Comparison of ENCODE assay signal across 8 cellular contexts in the genomic region with DNA sequence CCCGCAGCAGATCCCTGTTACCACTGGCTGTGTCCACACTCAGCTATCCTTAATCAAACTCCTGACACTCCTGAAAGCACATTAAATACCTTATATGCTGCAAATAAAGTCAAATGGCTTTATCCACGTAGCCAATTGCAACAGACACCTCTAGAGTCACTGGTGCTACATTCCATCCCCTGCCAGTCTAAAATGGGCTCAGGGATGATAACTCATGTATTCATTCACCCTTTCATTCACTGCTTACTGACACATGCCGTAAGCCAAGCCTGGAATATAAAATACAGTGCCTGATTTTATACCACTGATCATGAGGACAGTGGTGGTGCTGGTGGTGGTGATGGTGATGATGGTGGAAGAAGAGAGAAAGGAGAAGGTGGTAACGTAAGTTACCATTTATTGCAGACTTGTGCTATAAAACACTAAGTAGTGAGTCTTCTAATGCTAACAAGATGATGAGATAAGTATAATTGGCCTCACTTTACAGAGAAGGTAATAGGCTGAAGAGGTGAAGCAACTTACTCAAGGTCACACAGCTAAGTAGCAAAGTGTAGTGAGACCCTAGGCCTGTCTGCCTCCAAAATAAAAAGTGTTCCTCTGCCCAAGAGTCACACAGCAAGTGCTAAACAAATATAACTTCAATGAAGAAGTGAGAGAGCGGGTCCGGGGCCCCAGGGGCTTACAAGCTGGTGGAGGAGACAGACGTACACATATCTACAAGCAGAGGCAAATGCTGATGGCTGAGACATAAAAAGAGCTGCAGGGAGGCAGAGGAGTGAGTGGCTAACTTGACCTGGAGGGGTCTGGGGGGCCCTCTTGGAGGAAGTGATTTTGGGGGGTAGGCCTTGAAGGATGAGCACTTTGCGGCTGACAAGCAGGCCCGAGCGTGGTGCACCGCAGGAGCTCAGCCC. TPM values are rescaled to one million over a fixed set of nuclear protein-coding genes. Genes with fewer than 3 reads are reported as not detected.
DNase-seq lines count a peak whose midpoint lies in the region; ATAC-seq and TF ChIP-seq lines count a peak whose summit lies in the region.

No MANE protein-coding gene starts in this region.

- no peak for ATAC-seq in memory B cell (ENCODE audit: low read depth)
- ATAC-seq in left colon = no peak
- no peak for ATAC-seq in GM19397 (IDR thresholded peaks at IDR 0.05; ENCODE audit: unreplicated experiment)

- no peaks in the 10 kb centered on the region for H3K27me3 Mint-ChIP-seq in activated naive CD4-positive, alpha-beta T cell treated with anti-CD3 and anti-CD28 coated beads, Interleukin-2, amount 50 U/mL, for 24 hours
- peaks cover 5% of the 10 kb centered on the region for H3K27me3 Mint-ChIP-seq in memory B cell

- TF ChIP-seq CTCF in astrocyte of the cerebellum (IDR thresholded peaks at IDR 0.05; ENCODE audit: low read depth, low read length, missing control alignments) = no peak

- H3K4me3 Mint-ChIP-seq in activated naive CD4-positive, alpha-beta T cell treated with anti-CD3 and anti-CD28 coated beads, Interleukin-2, amount 50 U/mL, for 24 hours = peak overlapping the region; percentile 96
- H3K4me3 Mint-ChIP-seq in memory B cell = peak overlapping the region; percentile 93

- no peak overlapping the region for H3K27ac ChIP-seq in urinary bladder (ENCODE audit: low read depth)

- no peaks in the 10 kb centered on the region for H3K9me3 Mint-ChIP-seq in activated naive CD4-positive, alpha-beta T cell treated with anti-CD3 and anti-CD28 coated beads, Interleukin-2, amount 50 U/mL, for 24 hours
- no peaks in the 10 kb centered on the region for H3K9me3 Mint-ChIP-seq in memory B cell

- H3K36me3 Mint-ChIP-seq in activated naive CD4-positive, alpha-beta T cell treated with anti-CD3 and anti-CD28 coated beads, Interleukin-2, amount 50 U/mL, for 24 hours = peaks cover 3% of the 10 kb centered on the region
- H3K36me3 Mint-ChIP-seq in memory B cell = no peaks in the 10 kb centered on the region

- in situ Hi-C loops in astrocyte of the cerebellum (cut with HindIII; ENCODE audit: low sequenced_read_pairs) = no loop called here

- intact Hi-C loops in left colon (cut with DNase I, micrococcal nuclease) = no loop called here

- peaks cover 38% of the 10 kb centered on the region for H3K4me1 Mint-ChIP-seq in activated naive CD4-positive, alpha-beta T cell treated with anti-CD3 and anti-CD28 coated beads, Interleukin-2, amount 50 U/mL, for 24 hours
- H3K4me1 Mint-ChIP-seq in memory B cell = peaks cover 39% of the 10 kb centered on the region

- WGBS in urinary bladder = 44% methylated on average over 11 of the region's 11 CpGs

- H3K4me1 ChIP-seq in urinary bladder (ENCODE audit: insufficient read depth) = no peaks in the 10 kb centered on the region

- no peak for DNase-seq in activated naive CD4-positive, alpha-beta T cell (lab: John Stamatoyannopoulos, UW)
- DNase-seq in astrocyte of the cerebellum (ENCODE audit: low read depth) (no peak), memory B cell (ENCODE audit: low spot score in 2 of 2) (peak in 1 of 2 donors; percentile 25), left colon (no peak), NCI-H226 (no peak)

- H3K4me3 ChIP-seq in astrocyte of the cerebellum (ENCODE audit: low read depth, low read length) = peak overlapping the region; percentile 72
- peak overlapping the region; percentile 92 for H3K4me3 ChIP-seq in urinary bladder (ENCODE audit: low read depth, low read length)

- H3K36me3 ChIP-seq in urinary bladder (ENCODE audit: insufficient read depth) = no peaks in the 10 kb centered on the region

- peak overlapping the region; percentile 87 for H3K27ac Mint-ChIP-seq in activated naive CD4-positive, alpha-beta T cell treated with anti-CD3 and anti-CD28 coated beads, Interleukin-2, amount 50 U/mL, for 24 hours
- peak overlapping the region; percentile 53 for H3K27ac Mint-ChIP-seq in memory B cell

RNA-seq across cellular contexts. Expression of gene TTLL11, which starts 1.2 kb away (rescaled TPM):
- total RNA-seq in urinary bladder = 12.8 TPM
- polyA plus RNA-seq in urinary bladder = 14.4 TPM
- 1 to 10 TPM; 5.9 to 6.6 TPM for total RNA-seq in left colon
